8 cellular contexts compared by ENCODE assay signal in the genomic region with DNA sequence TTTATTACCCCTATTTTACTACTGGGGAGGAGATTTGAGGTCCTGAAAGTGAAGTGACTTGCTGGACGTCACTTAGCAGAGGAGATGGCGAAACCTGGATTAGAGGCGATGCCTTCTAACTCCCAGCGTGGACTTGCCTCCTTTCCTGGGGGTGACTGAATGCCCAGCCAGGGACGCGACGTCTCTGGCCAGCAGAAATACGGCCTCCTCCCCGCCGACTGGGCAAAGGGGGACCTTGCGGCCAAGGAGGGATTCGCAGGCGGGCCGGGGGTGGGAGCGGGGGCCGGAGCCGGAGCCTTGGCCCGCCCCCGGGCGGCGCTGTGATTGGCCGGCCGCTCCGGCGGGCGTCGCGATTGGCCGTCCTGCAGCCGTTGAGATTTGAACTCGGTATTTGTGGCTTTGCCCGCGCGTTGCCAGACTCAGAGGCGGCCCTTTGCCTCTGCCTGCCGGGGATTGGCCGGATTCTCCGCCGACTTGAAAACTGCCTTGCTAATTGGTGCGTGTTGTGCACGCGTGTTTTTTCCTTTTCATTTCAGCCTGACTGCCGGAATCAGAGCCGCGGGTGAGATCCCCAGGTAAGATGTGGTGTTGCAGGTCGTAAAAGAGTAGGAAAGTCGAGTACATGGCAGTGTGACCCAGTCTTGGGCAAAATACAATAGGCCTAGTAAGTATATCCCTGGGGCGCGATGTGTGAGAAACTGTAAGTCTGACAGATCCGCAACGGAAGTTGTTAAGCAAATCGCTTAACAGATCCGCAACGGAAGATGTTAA. TPM values are rescaled to one million over a fixed set of nuclear protein-coding genes. Genes with fewer than 3 reads are reported as not detected.
DNase-seq lines count a peak whose midpoint lies in the region; ATAC-seq, FAIRE-seq and TF ChIP-seq lines count a peak whose summit lies in the region.

A gene with protein sequence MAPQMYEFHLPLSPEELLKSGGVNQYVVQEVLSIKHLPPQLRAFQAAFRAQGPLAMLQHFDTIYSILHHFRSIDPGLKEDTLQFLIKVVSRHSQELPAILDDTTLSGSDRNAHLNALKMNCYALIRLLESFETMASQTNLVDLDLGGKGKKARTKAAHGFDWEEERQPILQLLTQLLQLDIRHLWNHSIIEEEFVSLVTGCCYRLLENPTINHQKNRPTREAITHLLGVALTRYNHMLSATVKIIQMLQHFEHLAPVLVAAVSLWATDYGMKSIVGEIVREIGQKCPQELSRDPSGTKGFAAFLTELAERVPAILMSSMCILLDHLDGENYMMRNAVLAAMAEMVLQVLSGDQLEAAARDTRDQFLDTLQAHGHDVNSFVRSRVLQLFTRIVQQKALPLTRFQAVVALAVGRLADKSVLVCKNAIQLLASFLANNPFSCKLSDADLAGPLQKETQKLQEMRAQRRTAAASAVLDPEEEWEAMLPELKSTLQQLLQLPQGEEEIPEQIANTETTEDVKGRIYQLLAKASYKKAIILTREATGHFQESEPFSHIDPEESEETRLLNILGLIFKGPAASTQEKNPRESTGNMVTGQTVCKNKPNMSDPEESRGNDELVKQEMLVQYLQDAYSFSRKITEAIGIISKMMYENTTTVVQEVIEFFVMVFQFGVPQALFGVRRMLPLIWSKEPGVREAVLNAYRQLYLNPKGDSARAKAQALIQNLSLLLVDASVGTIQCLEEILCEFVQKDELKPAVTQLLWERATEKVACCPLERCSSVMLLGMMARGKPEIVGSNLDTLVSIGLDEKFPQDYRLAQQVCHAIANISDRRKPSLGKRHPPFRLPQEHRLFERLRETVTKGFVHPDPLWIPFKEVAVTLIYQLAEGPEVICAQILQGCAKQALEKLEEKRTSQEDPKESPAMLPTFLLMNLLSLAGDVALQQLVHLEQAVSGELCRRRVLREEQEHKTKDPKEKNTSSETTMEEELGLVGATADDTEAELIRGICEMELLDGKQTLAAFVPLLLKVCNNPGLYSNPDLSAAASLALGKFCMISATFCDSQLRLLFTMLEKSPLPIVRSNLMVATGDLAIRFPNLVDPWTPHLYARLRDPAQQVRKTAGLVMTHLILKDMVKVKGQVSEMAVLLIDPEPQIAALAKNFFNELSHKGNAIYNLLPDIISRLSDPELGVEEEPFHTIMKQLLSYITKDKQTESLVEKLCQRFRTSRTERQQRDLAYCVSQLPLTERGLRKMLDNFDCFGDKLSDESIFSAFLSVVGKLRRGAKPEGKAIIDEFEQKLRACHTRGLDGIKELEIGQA (N-terminal part only) (plus strand): TSS at position 523 of the 771 bp plus-strand sequence. CDS start 997 bp downstream, outside the sequence.

- peak within 1 kb of the TSS; percentile 99 for H3K27ac Mint-ChIP-seq in T-helper 1 cell treated with Interleukin-12 subunit alpha and Interleukin-12 subunit beta and Interleukin-4 antibody, amounts not matched to agents 30 μg/mL and 1 μg/mL, for 36 hours

- ATAC-seq in HG02884 (IDR thresholded peaks at IDR 0.05; ENCODE audit: unreplicated experiment) (peak; percentile 85), left ventricle myocardium superior (peak; percentile 97), psoas muscle (peak; percentile 94)

- peak within 1 kb of the TSS; percentile 89 for H3K4me3 ChIP-seq in psoas muscle

- peaks cover 21% of the 10 kb centered on the region for H3K36me3 Mint-ChIP-seq in T-helper 1 cell treated with Interleukin-12 subunit alpha and Interleukin-12 subunit beta and Interleukin-4 antibody, amounts not matched to agents 30 μg/mL and 1 μg/mL, for 36 hours (ENCODE audit: low read depth)

- H3K4me3 Mint-ChIP-seq in T-helper 1 cell treated with Interleukin-12 subunit alpha and Interleukin-12 subunit beta and Interleukin-4 antibody, amounts not matched to agents 30 μg/mL and 1 μg/mL, for 36 hours, result peak within 1 kb of the TSS; percentile 96

- H3K9me3 ChIP-seq in psoas muscle, result no peaks in the 10 kb centered on the region

- in situ Hi-C loops in GM13977 (cut with MboI; ENCODE audit: low pct_unique_long_range_greater_than_20kb, low sequenced_read_pairs, unreplicated experiment), result no loop called here

- DNase-seq in GM13977 (ENCODE audit: low spot score), result peak; percentile 95
- DNase-seq in NCI-H1694 (lab: John Stamatoyannopoulos, UW), result peak; percentile 98
- peak; percentile 56 to 98 (median 93) for DNase-seq in amygdala (lab: John Stamatoyannopoulos, UW)
- DNase-seq in left ventricle myocardium superior, result peak; percentile 96
- DNase-seq in psoas muscle, result peak; percentile 94 to 97
- peak; percentile 99 for DNase-seq in urothelium cell line (ENCODE audit: low spot score)

- TF ChIP-seq CTCF in GM13977 (IDR thresholded peaks at IDR 0.05; ENCODE audit: extremely low read depth, insufficient read depth, missing control alignments) (no peak), psoas muscle (IDR thresholded peaks at IDR 0.05) (peak; percentile 22)

- WGBS in psoas muscle, 3 donors, result 0 to 1% (median 0%) methylated on average over 52 to 54 of the region's 54 CpGs

- peaks cover 21% of the 10 kb centered on the region for H3K4me1 ChIP-seq in psoas muscle

- no peaks in the 10 kb centered on the region for H3K27me3 Mint-ChIP-seq in T-helper 1 cell treated with Interleukin-12 subunit alpha and Interleukin-12 subunit beta and Interleukin-4 antibody, amounts not matched to agents 30 μg/mL and 1 μg/mL, for 36 hours (ENCODE audit: low read depth)

- peaks cover 34% of the 10 kb centered on the region for H3K4me1 Mint-ChIP-seq in T-helper 1 cell treated with Interleukin-12 subunit alpha and Interleukin-12 subunit beta and Interleukin-4 antibody, amounts not matched to agents 30 μg/mL and 1 μg/mL, for 36 hours (ENCODE audit: low read depth)

- peaks cover 6 to 56% of the 10 kb centered on the region in 2 donors for H3K36me3 ChIP-seq in psoas muscle (ENCODE audit: insufficient read depth in 1 of 2, low read depth in 1 of 2)

- intact Hi-C loops in left ventricle myocardium superior (cut with micrococcal nuclease), result no loop called here
- intact Hi-C loops in psoas muscle (cut with DNase I), result loop anchor here in 1 of 2 donors (1.0 to 10.0 kb wide), 3 partner anchors 23 to 191 kb away; a partner anchor contains a TSS

- FAIRE-seq in urothelium cell line (lab: Jason Lieb, UNC), result peak; percentile 50

- no peaks in the 10 kb centered on the region for H3K9me3 Mint-ChIP-seq in T-helper 1 cell treated with Interleukin-12 subunit alpha and Interleukin-12 subunit beta and Interleukin-4 antibody, amounts not matched to agents 30 μg/mL and 1 μg/mL, for 36 hours

- H3K27ac ChIP-seq in psoas muscle, result peak within 1 kb of the TSS; percentile 99

- no peaks in the 10 kb centered on the region for H3K27me3 ChIP-seq in psoas muscle (ENCODE audit: insufficient read depth in 3 of 3, low read length in 2 of 3)

RNA-seq across cellular contexts. Expression of the gene that starts here (rescaled TPM):
- 13.1 TPM for total RNA-seq in left ventricle myocardium superior
- 10 to 100 TPM; 10.1 to 13.4 (median 11.2) TPM for total RNA-seq in psoas muscle
- 1 to 10 TPM; 3.9 to 9.5 (median 5.9) TPM for polyA plus RNA-seq in psoas muscle

Comparison
In these comparisons a context has a peak if more than half of its experiments do, and no peak if none do; other contexts are left out.
1. Peak in every context shown above with its lines: DNase-seq, ATAC-seq, H3K4me3 ChIP-seq and H3K27ac ChIP-seq.